In the genomic region with DNA sequence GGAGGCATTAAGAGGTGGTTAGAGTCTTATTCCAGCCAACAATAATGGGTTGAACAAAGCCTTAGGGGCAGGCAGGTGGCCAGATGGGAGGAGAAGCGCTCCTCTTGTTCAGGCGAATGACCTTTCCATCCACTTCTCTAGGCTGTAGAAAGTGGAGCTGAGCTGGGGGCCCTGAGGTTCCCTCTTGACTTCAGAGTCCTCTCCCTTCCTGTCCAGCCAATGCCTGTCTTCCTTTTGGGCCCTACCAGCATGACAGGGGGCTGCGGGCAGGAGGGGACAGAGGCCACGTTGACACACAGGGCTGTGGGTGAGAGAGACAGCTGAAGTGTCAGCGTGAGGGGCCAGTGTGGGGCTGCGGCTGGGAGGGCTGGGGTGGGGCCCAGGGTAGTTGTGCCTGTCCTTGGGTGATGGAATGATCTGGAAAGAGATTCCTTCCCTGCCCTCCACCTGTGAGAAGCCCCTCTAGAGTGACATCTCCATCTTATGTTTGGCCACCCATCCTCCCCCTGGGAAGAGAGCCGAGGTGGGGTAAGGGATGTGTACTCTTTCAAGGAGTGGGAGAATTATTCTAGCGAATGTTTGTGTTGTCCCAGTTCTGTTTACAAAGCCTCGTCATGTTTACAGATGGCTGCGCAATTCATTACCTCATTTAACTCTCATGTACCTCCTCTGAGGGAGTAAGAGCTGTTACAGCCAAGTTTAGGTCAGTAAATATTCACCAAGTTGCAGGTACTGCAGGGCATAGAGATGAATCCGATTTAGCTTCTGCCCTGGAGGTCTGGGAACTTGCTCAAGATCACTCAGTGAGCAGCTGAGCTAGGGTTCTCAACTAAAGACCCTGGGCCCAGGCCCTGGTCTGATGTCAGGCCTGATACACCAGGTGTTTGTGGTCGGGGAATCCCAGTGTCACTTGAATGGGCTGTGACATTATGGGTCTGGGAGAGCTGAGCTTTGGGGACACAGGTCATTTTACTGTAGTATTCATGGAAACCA, we compare ENCODE assay signal across 12 cellular contexts. TPM values are rescaled to one million over a fixed set of nuclear protein-coding genes. Genes with fewer than 3 reads are reported as not detected.
DNase-seq lines count a peak whose midpoint lies in the region; ATAC-seq and TF ChIP-seq lines count a peak whose summit lies in the region.
"Had no signal": no experiment of that assay in that cellular context is flagged by ENCODE, and none has a peak within 500 bp of the region (broad histone marks: within the 10 kb centered on the region; RNA-seq: fewer than 3 reads in every experiment).

No MANE protein-coding gene starts in this region.

- H3K4me3 Mint-ChIP-seq in activated CD8-positive, alpha-beta memory T cell treated with anti-CD3 and anti-CD28 coated beads, Interleukin-2, amount 10 ng/mL, durations not matched to agents 7 days and 5 days, result no peak overlapping the region
- no peak overlapping the region for H3K4me3 Mint-ChIP-seq in activated T-helper 1 cell treated with anti-CD3 and anti-CD28 coated beads, Interleukin-12 subunit alpha, Interleukin-12 subunit beta, Interleukin-2, Interleukin-4 antibody, amounts not matched to agents 30 ng/mL and 10 ng/mL and 1 ng/mL, durations not matched to agents 14 hours and 24 hours and 36 hours
- H3K4me3 Mint-ChIP-seq: activated naive CD4-positive, alpha-beta T cell treated with anti-CD3 and anti-CD28 coated beads, Interleukin-2, amount 10 ng/mL, durations not matched to agents 7 days and 5 days had no signal

- H3K27ac Mint-ChIP-seq in activated CD8-positive, alpha-beta memory T cell treated with anti-CD3 and anti-CD28 coated beads, Interleukin-2, amount 10 ng/mL, durations not matched to agents 7 days and 5 days, result no peak overlapping the region
- no peak overlapping the region for H3K27ac Mint-ChIP-seq in activated T-helper 1 cell treated with anti-CD3 and anti-CD28 coated beads, Interleukin-12 subunit alpha, Interleukin-12 subunit beta, Interleukin-2, Interleukin-4 antibody, amounts not matched to agents 30 ng/mL and 10 ng/mL and 1 ng/mL, durations not matched to agents 14 hours and 24 hours and 36 hours
- H3K27ac Mint-ChIP-seq: activated naive CD4-positive, alpha-beta T cell treated with anti-CD3 and anti-CD28 coated beads, Interleukin-2, amount 10 ng/mL, durations not matched to agents 7 days and 5 days had no signal

- H3K9ac ChIP-seq in liver (ENCODE audit: low read depth in 1 of 2, low read length in 2 of 2), result peak overlapping the region; percentile 64 to 73

- TF ChIP-seq CTCF in RWPE1 (conservative IDR thresholded peaks at IDR 0.05; ENCODE audit: low read depth) (no peak), liver (IDR thresholded peaks at IDR 0.05; ENCODE audit: low read depth, low read length, missing input control) (no peak), thyroid gland (IDR thresholded peaks at IDR 0.05) (no peak)

- H3K36me3 Mint-ChIP-seq in activated CD8-positive, alpha-beta memory T cell treated with anti-CD3 and anti-CD28 coated beads, Interleukin-2, amount 10 ng/mL, durations not matched to agents 7 days and 5 days, result no peaks in the 10 kb centered on the region
- H3K36me3 Mint-ChIP-seq in activated T-helper 1 cell treated with anti-CD3 and anti-CD28 coated beads, Interleukin-12 subunit alpha, Interleukin-12 subunit beta, Interleukin-2, Interleukin-4 antibody, amounts not matched to agents 30 ng/mL and 10 ng/mL and 1 ng/mL, durations not matched to agents 14 hours and 24 hours and 36 hours (ENCODE audit: low read depth), result peaks cover 2% of the 10 kb centered on the region
- H3K36me3 Mint-ChIP-seq: activated naive CD4-positive, alpha-beta T cell treated with anti-CD3 and anti-CD28 coated beads, Interleukin-2, amount 10 ng/mL, durations not matched to agents 7 days and 5 days had no signal

- no peak overlapping the region for H3K4me3 ChIP-seq in liver (ENCODE audit: low read depth in 1 of 3, low read length in 3 of 3)
- no peak overlapping the region for H3K4me3 ChIP-seq in thyroid gland (replicated peaks in 1 of 3)

- 30% methylated on average over 12 of the region's 12 CpGs for WGBS in liver
- 38 to 43% methylated on average over 9 to 11 of the region's 12 CpGs for WGBS in thyroid gland, 2 donors

- intact Hi-C loops in thyroid gland (cut with DNase I), result no loop called here
- intact Hi-C loops in activated T-helper 1 cell treated with anti-CD3 and anti-CD28 coated beads, Interleukin-12 subunit alpha, Interleukin-12 subunit beta, Interleukin-2, Interleukin-4 antibody, amounts not matched to agents 30 ng/mL and 10 ng/mL and 1 ng/mL, durations not matched to agents 14 hours and 24 hours and 36 hours (cut with micrococcal nuclease), result no loop called here

- H3K9me3 ChIP-seq in liver (ENCODE audit: control insufficient read depth in 4 of 4, low read length in 3 of 4) (no peaks in the 10 kb centered on the region), thyroid gland (no peaks in the 10 kb centered on the region)

- H3K4me1 ChIP-seq in liver (ENCODE audit: control insufficient read depth in 4 of 4, insufficient read depth in 4 of 4, low read length in 3 of 4) (peaks cover 32 to 74% (median 65%) of the 10 kb centered on the region in 4 donors), thyroid gland (peaks cover 61 to 73% of the 10 kb centered on the region in 2 donors)

- TF ChIP-seq RAD21 in liver (IDR thresholded peaks at IDR 0.05), result peak; percentile 42 to 43

- POLR2A ChIA-PET in RWPE1 (lab: Yijun Ruan, JAX; ENCODE audit: low non-redundant PET), result no interaction called here

- H3K9me3 Mint-ChIP-seq in activated CD8-positive, alpha-beta memory T cell treated with anti-CD3 and anti-CD28 coated beads, Interleukin-2, amount 10 ng/mL, durations not matched to agents 7 days and 5 days (ENCODE audit: low read depth), result no peaks in the 10 kb centered on the region
- H3K9me3 Mint-ChIP-seq in activated T-helper 1 cell treated with anti-CD3 and anti-CD28 coated beads, Interleukin-12 subunit alpha, Interleukin-12 subunit beta, Interleukin-2, Interleukin-4 antibody, amounts not matched to agents 30 ng/mL and 10 ng/mL and 1 ng/mL, durations not matched to agents 14 hours and 24 hours and 36 hours, result no peaks in the 10 kb centered on the region
- H3K9me3 Mint-ChIP-seq: activated naive CD4-positive, alpha-beta T cell treated with anti-CD3 and anti-CD28 coated beads, Interleukin-2, amount 10 ng/mL, durations not matched to agents 7 days and 5 days had no signal

- H3K36me3 ChIP-seq in liver (ENCODE audit: control insufficient read depth in 4 of 4, insufficient read depth in 3 of 4, low read depth in 1 of 4, low read length in 3 of 4), result peaks cover 0 to under 1% (median 0%) of the 10 kb centered on the region in 4 donors
- peaks cover under 1 to 4% of the 10 kb centered on the region in 2 donors for H3K36me3 ChIP-seq in thyroid gland

- H3K27me3 Mint-ChIP-seq in activated CD8-positive, alpha-beta memory T cell treated with anti-CD3 and anti-CD28 coated beads, Interleukin-2, amount 10 ng/mL, durations not matched to agents 7 days and 5 days, result peaks cover 42% of the 10 kb centered on the region
- H3K27me3 Mint-ChIP-seq in activated T-helper 1 cell treated with anti-CD3 and anti-CD28 coated beads, Interleukin-12 subunit alpha, Interleukin-12 subunit beta, Interleukin-2, Interleukin-4 antibody, amounts not matched to agents 30 ng/mL and 10 ng/mL and 1 ng/mL, durations not matched to agents 14 hours and 24 hours and 36 hours (ENCODE audit: insufficient read depth), result peaks cover 40% of the 10 kb centered on the region

- H3K4me1 Mint-ChIP-seq in activated CD8-positive, alpha-beta memory T cell treated with anti-CD3 and anti-CD28 coated beads, Interleukin-2, amount 10 ng/mL, durations not matched to agents 7 days and 5 days, result peaks cover 21% of the 10 kb centered on the region
- H3K4me1 Mint-ChIP-seq in activated T-helper 1 cell treated with anti-CD3 and anti-CD28 coated beads, Interleukin-12 subunit alpha, Interleukin-12 subunit beta, Interleukin-2, Interleukin-4 antibody, amounts not matched to agents 30 ng/mL and 10 ng/mL and 1 ng/mL, durations not matched to agents 14 hours and 24 hours and 36 hours (ENCODE audit: low read depth), result peaks cover 14% of the 10 kb centered on the region

- H3K27ac ChIP-seq in RWPE1, result peak overlapping the region; percentile 60
- peak overlapping the region; percentile 95 to 98 for H3K27ac ChIP-seq in liver (ENCODE audit: low read depth in 1 of 2, low read length in 2 of 2)
- peak overlapping the region; percentile 72 to 97 (median 90) for H3K27ac ChIP-seq in thyroid gland

- ATAC-seq in activated CD8-positive, alpha-beta memory T cell treated with anti-CD3 and anti-CD28 coated beads, Interleukin-2, amount 10 ng/mL, durations not matched to agents 7 days and 5 days, result no peak

- TF ChIP-seq POLR2A in thyroid gland (IDR thresholded peaks at IDR 0.05), result peak in 1 of 2 donors; percentile 39

- peak; percentile 81 for DNase-seq in NCI-H510A treated with DMSO at 0.1 percent for 48 hours (lab: John Stamatoyannopoulos, UW)
- DNase-seq in NCI-H510A (lab: John Stamatoyannopoulos, UW), result no peak
- no peak for DNase-seq in RWPE1 (ENCODE audit: low spot score)
- DNase-seq in thyroid gland, result peak; percentile 57 to 59
- DNase-seq in activated CD8-positive, alpha-beta memory T cell treated with anti-CD3 and anti-CD28 coated beads, Interleukin-2, amount 10 ng/mL, durations not matched to agents 7 days and 5 days, result no peak
- DNase-seq in activated CD8-positive, alpha-beta memory T cell treated with anti-CD3 and anti-CD28 coated beads, Interleukin-2, amount 50 U/mL, for 48 hours, result no peak
- no peak for DNase-seq in activated T-helper 1 cell treated with anti-CD3 and anti-CD28 coated beads, Interleukin-12 subunit alpha, Interleukin-12 subunit beta, Interleukin-2, Interleukin-4 antibody, amounts not matched to agents 30 ng/mL and 10 ng/mL and 1 ng/mL, durations not matched to agents 14 hours and 24 hours and 36 hours (ENCODE audit: low spot score)
- DNase-seq: activated naive CD4-positive, alpha-beta T cell treated with anti-CD3 and anti-CD28 coated beads, Interleukin-2, amount 10 ng/mL, durations not matched to agents 7 days and 5 days; H7; mesendoderm; NCI-H446 had no signal

- H3K27me3 ChIP-seq in liver (ENCODE audit: control insufficient read depth in 4 of 4, insufficient read depth in 4 of 4, low read length in 3 of 4) (no peaks in the 10 kb centered on the region), thyroid gland (no peaks in the 10 kb centered on the region)

- CTCF ChIA-PET in RWPE1 (lab: Yijun Ruan, JAX), result interaction anchor here (0.6 to 0.8 kb wide), 2 partner anchors 15 to 27 kb away, joined by 4 to 5 read pairs; a partner anchor contains a TSS
- CTCF ChIA-PET in activated CD8-positive, alpha-beta memory T cell treated with anti-CD3 and anti-CD28 coated beads, Interleukin-2, amount 10 ng/mL, durations not matched to agents 7 days and 5 days (lab: Charles Lee), result no interaction called here

RNA-seq across cellular contexts. Expression of a gene that starts 3.3 kb away (rescaled TPM):
- total RNA-seq in liver (10 to 100 TPM; 21.0 to 28.8 TPM), thyroid gland (100 to 1,000 TPM in 3 of 4 donors, 10 to 100 TPM in 1; 74.3 to 170 (median 139) TPM)
- 10 to 100 TPM in 1 of 2 donors, 1 to 10 TPM in 1; 4.7 to 10.5 TPM for polyA plus RNA-seq in liver
- total RNA-seq in activated CD8-positive, alpha-beta memory T cell treated with anti-CD3 and anti-CD28 coated beads, Interleukin-2, amount 10 ng/mL, durations not matched to agents 7 days and 5 days, result 1 to 10 TPM; 3.5 to 4.7 TPM
- total RNA-seq in activated T-helper 1 cell treated with anti-CD3 and anti-CD28 coated beads, Interleukin-12 subunit alpha, Interleukin-12 subunit beta, Interleukin-2, Interleukin-4 antibody, amounts not matched to agents 30 ng/mL and 10 ng/mL and 1 ng/mL, durations not matched to agents 14 hours and 24 hours and 36 hours, result 2.5 and 3.0 TPM in 2 replicates

RNA-seq across cellular contexts. Expression of a gene that starts 15.3 kb away (rescaled TPM):
- total RNA-seq in liver (10 to 100 TPM in 1 of 2 donors, 1 to 10 TPM in 1; 7.9 to 19.5 TPM), thyroid gland (10 to 100 TPM; 55.6 to 88.1 (median 72.7) TPM)
- polyA plus RNA-seq in liver, result 10 to 100 TPM; 13.3 to 14.6 TPM
- total RNA-seq in activated CD8-positive, alpha-beta memory T cell treated with anti-CD3 and anti-CD28 coated beads, Interleukin-2, amount 10 ng/mL, durations not matched to agents 7 days and 5 days, result 10 to 100 TPM; 10.5 to 13.8 TPM
- total RNA-seq in activated T-helper 1 cell treated with anti-CD3 and anti-CD28 coated beads, Interleukin-12 subunit alpha, Interleukin-12 subunit beta, Interleukin-2, Interleukin-4 antibody, amounts not matched to agents 30 ng/mL and 10 ng/mL and 1 ng/mL, durations not matched to agents 14 hours and 24 hours and 36 hours, result 14.4 and 16.9 TPM in 2 replicates

RNA-seq across cellular contexts. Expression of a gene that starts 27.1 kb away (rescaled TPM):
- 10 to 100 TPM; 11.1 to 13.4 TPM for total RNA-seq in liver
- polyA plus RNA-seq in liver, result 10 to 100 TPM; 44.6 to 99.0 TPM
- 100 to 1,000 TPM in 1 of 4 donors, 10 to 100 TPM in 3; 39.8 to 134 (median 70.3) TPM for total RNA-seq in thyroid gland
- 10 to 100 TPM; 45.9 to 46.8 TPM for total RNA-seq in activated CD8-positive, alpha-beta memory T cell treated with anti-CD3 and anti-CD28 coated beads, Interleukin-2, amount 10 ng/mL, durations not matched to agents 7 days and 5 days
- total RNA-seq in activated T-helper 1 cell treated with anti-CD3 and anti-CD28 coated beads, Interleukin-12 subunit alpha, Interleukin-12 subunit beta, Interleukin-2, Interleukin-4 antibody, amounts not matched to agents 30 ng/mL and 10 ng/mL and 1 ng/mL, durations not matched to agents 14 hours and 24 hours and 36 hours, result 33.3 and 37.1 TPM in 2 replicates

RNA-seq across cellular contexts. Expression of a gene that starts 34.5 kb away (rescaled TPM):
- total RNA-seq in liver (1 to 10 TPM; 1.9 to 3.0 TPM), thyroid gland (10 to 100 TPM in 1 of 4 donors, 1 to 10 TPM in 3; 7.1 to 14.0 (median 8.7) TPM)
- 1 to 10 TPM; 1.9 to 6.8 TPM for polyA plus RNA-seq in liver
- under 1 TPM in 1 of 2 experiments, not detected in 1; 0.19 TPM for total RNA-seq in activated CD8-positive, alpha-beta memory T cell treated with anti-CD3 and anti-CD28 coated beads, Interleukin-2, amount 10 ng/mL, durations not matched to agents 7 days and 5 days
- 0.64 and 0.73 TPM in 2 replicates for total RNA-seq in activated T-helper 1 cell treated with anti-CD3 and anti-CD28 coated beads, Interleukin-12 subunit alpha, Interleukin-12 subunit beta, Interleukin-2, Interleukin-4 antibody, amounts not matched to agents 30 ng/mL and 10 ng/mL and 1 ng/mL, durations not matched to agents 14 hours and 24 hours and 36 hours

RNA-seq across cellular contexts. Expression of a gene that starts 34.9 kb away (rescaled TPM):
- total RNA-seq in liver (1 to 10 TPM in 1 of 2 donors, not detected in 1; 8.6 TPM), thyroid gland (1 to 10 TPM in 3 of 4 donors, not detected in 1; 1.1 to 3.3 (median 1.2) TPM)
- polyA plus RNA-seq in liver, result under 1 TPM; 0.20 to 0.26 TPM
- not detected for total RNA-seq in activated CD8-positive, alpha-beta memory T cell treated with anti-CD3 and anti-CD28 coated beads, Interleukin-2, amount 10 ng/mL, durations not matched to agents 7 days and 5 days
- total RNA-seq in activated T-helper 1 cell treated with anti-CD3 and anti-CD28 coated beads, Interleukin-12 subunit alpha, Interleukin-12 subunit beta, Interleukin-2, Interleukin-4 antibody, amounts not matched to agents 30 ng/mL and 10 ng/mL and 1 ng/mL, durations not matched to agents 14 hours and 24 hours and 36 hours, result not detected in 2 replicates

Comparison
In these comparisons a context has a peak if more than half of its experiments do, and no peak if none do; other contexts are left out.
1. DNase-seq: peak in NCI-H510A treated with DMSO at 0.1 percent for 48 hours (single experiment) and thyroid gland (2 of 2); none in NCI-H510A (single experiment), RWPE1 (single experiment), activated CD8-positive, alpha-beta memory T cell treated with anti-CD3 and anti-CD28 coated beads, Interleukin-2, amount 10 ng/mL, durations not matched to agents 7 days and 5 days (single experiment), activated CD8-positive, alpha-beta memory T cell treated with anti-CD3 and anti-CD28 coated beads, Interleukin-2, amount 50 U/mL, for 48 hours (single experiment) and activated T-helper 1 cell treated with anti-CD3 and anti-CD28 coated beads, Interleukin-12 subunit alpha, Interleukin-12 subunit beta, Interleukin-2, Interleukin-4 antibody, amounts not matched to agents 30 ng/mL and 10 ng/mL and 1 ng/mL, durations not matched to agents 14 hours and 24 hours and 36 hours (single experiment).
2. Peak in every context shown above with its lines, with median percentiles within 50 percentile points of each other: H3K27ac ChIP-seq.